Comparison of ENCODE assay signal across 17 cellular contexts in the genomic region with DNA sequence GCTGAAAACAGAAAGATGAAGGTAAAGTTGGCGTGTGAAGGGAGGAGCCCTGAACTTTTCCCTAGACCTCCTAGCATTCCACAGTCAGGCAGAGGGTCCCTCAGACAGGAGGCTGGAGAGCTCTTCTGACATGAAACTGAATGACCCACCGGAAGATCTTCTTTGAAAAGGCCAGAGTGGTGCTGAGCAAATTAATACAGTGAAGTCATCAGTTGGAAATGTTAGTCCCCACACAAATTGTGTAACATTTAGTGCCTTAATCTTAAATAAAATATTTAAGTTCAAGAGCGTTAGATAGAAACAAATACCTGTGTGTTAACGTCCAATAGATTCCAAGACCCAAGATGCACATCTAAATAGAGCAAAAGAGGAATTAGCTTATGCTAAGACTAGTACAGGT. TPM values are rescaled to one million over a fixed set of nuclear protein-coding genes. Genes with fewer than 3 reads are reported as not detected.
DNase-seq lines count a peak whose midpoint lies in the region; ATAC-seq and TF ChIP-seq lines count a peak whose summit lies in the region.
"Had no signal": no experiment of that assay in that cellular context is flagged by ENCODE, and none has a peak within 500 bp of the region (broad histone marks: within the 10 kb centered on the region; RNA-seq: fewer than 3 reads in every experiment).

No MANE protein-coding gene starts in this region.

- H3K9me3 Mint-ChIP-seq in nephron progenitor cell = peaks cover 11% of the 10 kb centered on the region

- peaks cover 8% of the 10 kb centered on the region for H3K36me3 Mint-ChIP-seq in nephron progenitor cell (ENCODE audit: low read depth)
- H3K36me3 Mint-ChIP-seq: CD8-positive, alpha-beta T cell had no signal

- no peaks in the 10 kb centered on the region for H3K79me2 ChIP-seq in KMS-11 (ENCODE audit: insufficient read depth, low read depth)
- no peaks in the 10 kb centered on the region for H3K79me2 ChIP-seq in OCI-LY3 (ENCODE audit: low read length)

- peak overlapping the region; percentile 36 for H2AFZ ChIP-seq in KMS-11 (ENCODE audit: low read depth)
- H2AFZ ChIP-seq in OCI-LY3 (ENCODE audit: low read depth, low read length) = no peak overlapping the region

- H3K27ac Mint-ChIP-seq in nephron progenitor cell = no peak overlapping the region
- H3K27ac Mint-ChIP-seq: CD8-positive, alpha-beta T cell had no signal

- ATAC-seq in gastrocnemius medialis = no peak
- no peak for ATAC-seq in GM19351 (IDR thresholded peaks at IDR 0.05; ENCODE audit: unreplicated experiment)
- ATAC-seq: CD8-positive, alpha-beta T cell had no signal

- no peaks in the 10 kb centered on the region for H3K4me1 Mint-ChIP-seq in nephron progenitor cell

- no peak for DNase-seq in brain microvascular endothelial cell
- DNase-seq in gastrocnemius medialis = no peak
- DNase-seq in nephron progenitor cell = no peak
- no peak for DNase-seq in ascending aorta (ENCODE audit: low spot score in 2 of 2)
- DNase-seq in ecto neural progenitor cell (ENCODE audit: low spot score) = no peak
- DNase-seq: CD8-positive, alpha-beta T cell; Karpas-422; NCI-H1417; NCI-H2029; NCI-H2171 treated with DMSO at 0.1 percent for 48 hours; NCI-H774; Peyer's patch; SHP77 had no signal

- intact Hi-C loops in gastrocnemius medialis (cut with DNase I; ENCODE audit: low total_unique reads) (no loop called here), ascending aorta (cut with DNase I) (no loop called here)

- H3K4me3 ChIP-seq in KMS-11 (IDR thresholded peaks at IDR 0.05; ENCODE audit: insufficient read depth, low read depth, low read length) (no peak overlapping the region), OCI-LY3 (ENCODE audit: low read length) (peak overlapping the region; percentile 49), brain microvascular endothelial cell (ENCODE audit: low read depth, low read length) (no peak overlapping the region), gastrocnemius medialis (no peak overlapping the region), ascending aorta (no peak overlapping the region)
- H3K4me3 ChIP-seq: Peyer's patch had no signal

- no peaks in the 10 kb centered on the region for H4K20me1 ChIP-seq in KMS-11 (ENCODE audit: insufficient read depth)
- H4K20me1 ChIP-seq in OCI-LY3 (ENCODE audit: insufficient read depth, low read length) = no peaks in the 10 kb centered on the region

- H3K27ac ChIP-seq in KMS-11 (peak overlapping the region; percentile 76), OCI-LY3 (ENCODE audit: low read length) (peak overlapping the region; percentile 77; the same call in 1 of the 2 replicates), brain microvascular endothelial cell (peak overlapping the region; percentile 76), gastrocnemius medialis (peak overlapping the region in 3 of 4 donors; percentile 0 to 60 (median 58)), ascending aorta (no peak overlapping the region)
- H3K27ac ChIP-seq: Peyer's patch had no signal

- H3K4me2 ChIP-seq in KMS-11 (peak overlapping the region; percentile 77), OCI-LY3 (ENCODE audit: low read length) (peak overlapping the region; percentile 91)

- H3K36me3 ChIP-seq in KMS-11 (ENCODE audit: insufficient read depth) (no peaks in the 10 kb centered on the region), OCI-LY3 (replicated peaks; ENCODE audit: low read depth, low read length) (peaks cover 2% of the 10 kb centered on the region), brain microvascular endothelial cell (replicated peaks) (no peaks in the 10 kb centered on the region), gastrocnemius medialis (peaks cover 0 to 28% of the 10 kb centered on the region in 2 donors), ascending aorta (peaks cover 2 to 35% of the 10 kb centered on the region in 2 donors)
- H3K36me3 ChIP-seq: Peyer's patch had no signal

- TF ChIP-seq CTCF in KMS-11 (conservative IDR thresholded peaks at IDR 0.05; ENCODE audit: low read depth, low read length) (no peak), OCI-LY3 (IDR thresholded peaks at IDR 0.05; ENCODE audit: low read depth, low read length) (no peak), brain microvascular endothelial cell (IDR thresholded peaks at IDR 0.05; ENCODE audit: low read depth, low read length, missing control alignments) (no peak), gastrocnemius medialis (IDR thresholded peaks at IDR 0.05 in 4 of 5, conservative IDR thresholded peaks at IDR 0.05 in 1 of 5) (no peak), nephron progenitor cell (IDR thresholded peaks at IDR 0.05) (no peak), ascending aorta (IDR thresholded peaks at IDR 0.05) (no peak)

- H3K27me3 ChIP-seq in KMS-11 (ENCODE audit: insufficient read depth, low read depth) (no peaks in the 10 kb centered on the region), OCI-LY3 (ENCODE audit: low read depth, low read length) (peaks cover 26% of the 10 kb centered on the region; the same call in 1 of the 2 replicates), brain microvascular endothelial cell (replicated peaks) (no peaks in the 10 kb centered on the region), gastrocnemius medialis (no peaks in the 10 kb centered on the region), ascending aorta (no peaks in the 10 kb centered on the region)
- H3K27me3 ChIP-seq: Peyer's patch had no signal

- no peaks in the 10 kb centered on the region for H3K27me3 Mint-ChIP-seq in nephron progenitor cell (ENCODE audit: low read depth, poor library complexity)

- TF ChIP-seq POLR2A in gastrocnemius medialis (IDR thresholded peaks at IDR 0.05) = no peak

- peaks cover 70% of the 10 kb centered on the region for H3K4me1 ChIP-seq in KMS-11 (ENCODE audit: low read depth, poor library complexity, severe bottlenecking)
- H3K4me1 ChIP-seq in OCI-LY3 (ENCODE audit: low read length) = peaks cover 39% of the 10 kb centered on the region
- H3K4me1 ChIP-seq in gastrocnemius medialis = no peaks in the 10 kb centered on the region
- H3K4me1 ChIP-seq in ascending aorta = no peaks in the 10 kb centered on the region
- H3K4me1 ChIP-seq: Peyer's patch had no signal

- in situ Hi-C loops in brain microvascular endothelial cell (cut with HindIII; ENCODE audit: low pct_ligation_motif_present, low sequenced_read_pairs) (no loop called here), gastrocnemius medialis (cut with MboI; ENCODE audit: low sequenced_read_pairs in 4 of 4) (loop anchor here in 1 of 4 donors (25.0 kb wide), 1 partner anchor 318 kb away; the partner anchor contains the start of gene ING3)

- H3K9me3 ChIP-seq in OCI-LY3 (ENCODE audit: insufficient read depth, low read length) (0 out of 2 replicates have a peak, but pooled peaks cover 3% of the 10 kb centered on the region), gastrocnemius medialis (no peaks in the 10 kb centered on the region), ascending aorta (no peaks in the 10 kb centered on the region)

- no peak overlapping the region for H3K4me3 Mint-ChIP-seq in nephron progenitor cell
- H3K4me3 Mint-ChIP-seq: CD8-positive, alpha-beta T cell had no signal

- H3K9ac ChIP-seq in KMS-11 (peak overlapping the region; percentile 46), OCI-LY3 (ENCODE audit: low read length) (peak overlapping the region; percentile 23; the same call in 1 of the 2 replicates)

RNA-seq across cellular contexts. Expression of gene WNT16, which starts 49.0 kb away (rescaled TPM):
- total RNA-seq in gastrocnemius medialis = 1 to 10 TPM in 1 of 4 donors, not detected in 3; 1.5 TPM
- not detected for total RNA-seq in ascending aorta
- total RNA-seq: CD8-positive, alpha-beta T cell; NCI-H460; Peyer's patch had no signal

Comparison
In these comparisons a context has a peak if more than half of its experiments do, and no peak if none do; other contexts are left out.
1. H3K27ac ChIP-seq: peak in KMS-11 (single experiment), OCI-LY3 (single experiment), brain microvascular endothelial cell (single experiment) and gastrocnemius medialis (3 of 4); none in ascending aorta (0 of 2).